ENCODE assay signal across 8 cellular contexts in genomic region chr21:32772281-32773047, GRCh38. TPM values are rescaled to one million over a fixed set of nuclear protein-coding genes. Genes with fewer than 3 reads are reported as not detected.
A peak's percentile ranks its signal among the peaks of the same experiment; 100 is the strongest.
DNase-seq lines count a peak whose midpoint lies in the region; ATAC-seq, FAIRE-seq and TF ChIP-seq lines count a peak whose summit lies in the region.

No MANE protein-coding gene starts in this region.

- ATAC-seq in K562 (peak; percentile 50), GM18505 (IDR thresholded peaks at IDR 0.05; ENCODE audit: unreplicated experiment) (no peak), GM21737 (IDR thresholded peaks at IDR 0.05; ENCODE audit: unreplicated experiment) (no peak)

- peak overlapping the region; percentile 92 for H2AFZ ChIP-seq in K562 (ENCODE audit: low read depth, low read length)

- no peak for TF ChIP-seq RAD21 in K562 (CRISPR knock-in tag; conservative IDR thresholded peaks at IDR 0.05 in 1 of 2, IDR thresholded peaks at IDR 0.05 in 1 of 2)

- H3K27ac ChIP-seq in K562 (ENCODE audit: extremely low read depth, low read depth, low read length): peak overlapping the region; percentile 78

- intact Hi-C loops in K562 (cut with micrococcal nuclease): loop anchor here (5.0 kb wide), 3 partner anchors 45 to 160 kb away; partner anchors contain the start of genes CFAP298 and SYNJ1

- TF ChIP-seq POLR2A in K562 (conservative IDR thresholded peaks at IDR 0.05) (no peak), GM18505 (IDR thresholded peaks at IDR 0.05; ENCODE audit: borderline replicate concordance, extremely low read depth, insufficient read depth, insufficient read length) (no peak)

- in situ Hi-C loops in K562 (cut with MboI): no loop called here

- peak; percentile 57 for FAIRE-seq in K562 (lab: Jason Lieb, UNC)

- peaks cover 10 to 11% of the 10 kb centered on the region in 2 experiments for H3K4me1 ChIP-seq in K562 (replicated peaks in 1 of 2; ENCODE audit: control insufficient read depth in 2 of 2, insufficient read depth in 2 of 2, low read length in 2 of 2)

- no peak for TF ChIP-seq CTCF in K562 (IDR thresholded peaks at IDR 0.05 in 2 of 3, conservative IDR thresholded peaks at IDR 0.05 in 1 of 3; ENCODE audit: insufficient read depth in 2 of 3, low read depth in 1 of 3, low read length in 3 of 3)

- TF ChIP-seq EP300 in K562 (IDR thresholded peaks at IDR 0.05; ENCODE audit: low read length): no peak

- H4K20me1 ChIP-seq in K562 (replicated peaks; ENCODE audit: control insufficient read depth, insufficient read depth, low read length): peaks cover 6% of the 10 kb centered on the region; the same call in 1 of the 2 replicates

- POLR2A ChIA-PET in K562 (lab: Yijun Ruan, JAX): interaction anchor here (1.0 to 3.3 kb wide), 5 partner anchors 16 to 55 kb away, joined by 3 to 29 read pairs (median 4); no protein-coding TSS in a partner anchor

- peak overlapping the region; percentile 90 for H3K4me3 ChIP-seq in K562

- no peaks in the 10 kb centered on the region for H3K9me3 ChIP-seq in K562 (replicated peaks; ENCODE audit: control insufficient read depth, insufficient read depth, low read depth, low read length)

- CTCF ChIA-PET in K562 (lab: Yijun Ruan, JAX; ENCODE audit: low intra/inter-chr PET ratio): interaction anchor here (0.6 kb wide), 1 partner anchor 20 kb away, joined by 3 read pairs; no protein-coding TSS in a partner anchor

- BruUV-seq in K562 (replicated peaks; lab: Mats Ljungman, UMichigan): TSS peak; percentile 82

- peaks cover 47% of the 10 kb centered on the region for H3K79me2 ChIP-seq in K562 (ENCODE audit: control insufficient read depth, insufficient read depth, low read length)

- peak overlapping the region; percentile 75 to 81 for H3K9ac ChIP-seq in K562 (ENCODE audit: insufficient read depth in 1 of 2, low read depth in 2 of 2, low read length in 2 of 2)

- DNase-seq in CD1c-positive myeloid dendritic cell (ENCODE audit: extremely low spot score): peak; percentile 76
- peak; percentile 18 for DNase-seq in HT-29 (ENCODE audit: low spot score)
- peak; percentile 12 for DNase-seq in T-helper 22 cell (ENCODE audit: low read depth)
- peak; percentile 56 to 75 (median 63) for DNase-seq in K562 (ENCODE audit: extremely low read depth in 1 of 4, low spot score in 3 of 4)
- DNase-seq in left kidney (ENCODE audit: low read depth, low spot score): peak; percentile 60
- DNase-seq in stimulated activated CD4-positive, alpha-beta T cell treated with anti-CD3 and anti-CD28 coated beads, Interleukin-4, amount 100 ng/mL, for 1 hour: peak; percentile 70

- H3K36me3 ChIP-seq in K562 (ENCODE audit: control insufficient read depth, insufficient read depth, low read length): peaks cover 26% of the 10 kb centered on the region

- peak overlapping the region; percentile 96 for H3K4me2 ChIP-seq in K562 (ENCODE audit: insufficient read depth, low read length)

- H3K9me1 ChIP-seq in K562 (ENCODE audit: control insufficient read depth, insufficient read depth, low read length): no peaks in the 10 kb centered on the region

- 9% methylated on average over 13 of the region's 13 CpGs for WGBS in K562 (ENCODE audit: insufficient coverage, low coverage, missing lambda C conversion rate)

- H3K27me3 ChIP-seq in K562 (ENCODE audit: control insufficient read depth in 2 of 2, insufficient read depth in 2 of 2, low read length in 2 of 2): no peaks in the 10 kb centered on the region

TF ChIP-seq in K562, 482 proteins besides CTCF, POLR2A, EP300 and RAD21 (continues in another document):
- TF ChIP-seq KLF10 (CRISPR knock-in tag; IDR thresholded peaks at IDR 0.05): peak; percentile 42; the same call in 1 of the 2 replicates
- TF ChIP-seq NFIC (IDR thresholded peaks at IDR 0.05): no peak

RNA-seq across cellular contexts. Expression of gene PAXBP1, which starts 0.9 kb away (rescaled TPM):
- total RNA-seq in HT-29 (2014; rRNA removed; shearing (Covaris generic)): 16.5 and 16.7 TPM in 2 replicates
- 56.8 and 279 TPM in 2 replicates for total RNA-seq in K562 (2011; cell fraction: chromatin; rRNA removed; ENCODE audit: low replicate concordance)
- 27.0 and 48.0 TPM in 2 replicates for total RNA-seq in K562 (2011; cell fraction: nucleolus; rRNA removed)
- total RNA-seq in K562 (2011; cell fraction: nucleoplasm; rRNA removed): 80.9 and 120 TPM in 2 replicates
- total RNA-seq in K562 (2014; rRNA removed) (49.3 and 56.3 TPM in 2 replicates), K562 (2014; rRNA removed; fragmentation: Illumina TruSeq; extraction: Trizol) (67.9 and 76.8 TPM in 2 replicates), K562 (2015; rRNA removed; fragmentation: Illumina TruSeq; extraction: Trizol) (65.2 and 73.7 TPM in 2 replicates), K562 (2021) (52.6 and 58.7 TPM in 2 replicates)
- polyA plus RNA-seq in K562 (2011; rRNA removed) (59.6 and 72.0 TPM in 2 replicates), K562 (2014; fragmentation: Illumina TruSeq; extraction: Trizol) (45.1 and 50.3 TPM in 2 replicates), K562 (2014; fragmentation: Nextera tagmentation; extraction: Ambion mirVana) (10 to 100 TPM; 16.4 to 17.4 TPM), K562 (2014; rRNA removed) (48.7 and 53.8 TPM in 2 replicates)
- polyA plus RNA-seq in K562 (2011; cell fraction: cytosol; rRNA removed): 5.9 and 12.1 TPM in 2 replicates
- polyA plus RNA-seq in K562 (2011; cell fraction: nucleus; rRNA removed): 192 and 235 TPM in 2 replicates
- polyA plus RNA-seq in K562 (2012): 28.0 and 41.4 TPM in 2 replicates
- polyA minus RNA-seq in K562 (2011; rRNA and poly(A)+ RNA removed): 70.0 and 79.9 TPM in 2 replicates
- 16.4 and 23.8 TPM in 2 replicates for polyA minus RNA-seq in K562 (2011; cell fraction: cytosol; rRNA and poly(A)+ RNA removed)
- 102 and 171 TPM in 2 replicates for polyA minus RNA-seq in K562 (2011; cell fraction: nucleus; rRNA and poly(A)+ RNA removed)

RNA-seq across cellular contexts. Expression of gene SYNJ1, which starts 44.7 kb away (rescaled TPM):
- 0.46 and 3.0 TPM in 2 replicates for total RNA-seq in HT-29 (2014; rRNA removed; shearing (Covaris generic))
- 17.4 and 48.9 TPM in 2 replicates for total RNA-seq in K562 (2011; cell fraction: chromatin; rRNA removed; ENCODE audit: low replicate concordance)
- 5.7 and 7.5 TPM in 2 replicates for total RNA-seq in K562 (2011; cell fraction: nucleolus; rRNA removed)
- 14.5 and 20.2 TPM in 2 replicates for total RNA-seq in K562 (2011; cell fraction: nucleoplasm; rRNA removed)
- total RNA-seq in K562 (2014; rRNA removed) (2.5 and 3.3 TPM in 2 replicates), K562 (2014; rRNA removed; fragmentation: Illumina TruSeq; extraction: Trizol) (5.6 and 6.8 TPM in 2 replicates), K562 (2015; rRNA removed; fragmentation: Illumina TruSeq; extraction: Trizol) (4.2 TPM in 2 replicates), K562 (2021) (9.9 and 11.2 TPM in 2 replicates)
- polyA plus RNA-seq in K562 (2011; rRNA removed) (5.7 and 6.1 TPM in 2 replicates), K562 (2014; fragmentation: Illumina TruSeq; extraction: Trizol) (10.6 and 11.6 TPM in 2 replicates), K562 (2014; fragmentation: Nextera tagmentation; extraction: Ambion mirVana) (1 to 10 TPM; 2.4 to 2.6 TPM), K562 (2014; rRNA removed) (4.0 and 5.8 TPM in 2 replicates)
- 3.9 and 4.4 TPM in 2 replicates for polyA plus RNA-seq in K562 (2011; cell fraction: cytosol; rRNA removed)
- polyA plus RNA-seq in K562 (2011; cell fraction: nucleus; rRNA removed): 15.5 and 30.4 TPM in 2 replicates
- polyA plus RNA-seq in K562 (2012): 6.1 and 7.1 TPM in 2 replicates
- 19.5 and 21.7 TPM in 2 replicates for polyA minus RNA-seq in K562 (2011; rRNA and poly(A)+ RNA removed)
- 5.2 and 5.6 TPM in 2 replicates for polyA minus RNA-seq in K562 (2011; cell fraction: cytosol; rRNA and poly(A)+ RNA removed)
- 12.1 and 15.7 TPM in 2 replicates for polyA minus RNA-seq in K562 (2011; cell fraction: nucleus; rRNA and poly(A)+ RNA removed)

Comparison
In these comparisons a context has a peak if more than half of its experiments do, and no peak if none do; other contexts are left out.
1. DNase-seq: peak in every context shown above with its lines; median percentile 76 in CD1c-positive myeloid dendritic cell; 70 in stimulated activated CD4-positive, alpha-beta T cell treated with anti-CD3 and anti-CD28 coated beads, Interleukin-4, amount 100 ng/mL, for 1 hour; 63 in K562; 60 in left kidney; 18 in HT-29; 12 in T-helper 22 cell.